In genomic region chr10:114309111-114309651, GRCh38 we compare ENCODE assay signal across 25 cellular contexts.
A peak's percentile ranks its signal among the peaks of the same experiment; 100 is the strongest.
DNase-seq lines count a peak whose midpoint lies in the region; TF ChIP-seq lines count a peak whose summit lies in the region.
"Had no signal": no experiment of that assay in that cellular context is flagged by ENCODE, and none has a peak within 500 bp of the region (broad histone marks: within the 10 kb centered on the region; RNA-seq: fewer than 3 reads in every experiment).

No MANE protein-coding gene starts in this region.

- DNase-seq in A172 (ENCODE audit: low spot score) (peak; percentile 54), HFFc6 (peak; percentile 21), brain microvascular endothelial cell (peak; percentile 25), neural crest cell (ENCODE audit: low read depth, low spot score) (no peak), ecto neural progenitor cell (ENCODE audit: low spot score) (no peak), NCI-H1417 treated with DMSO at 0.1 percent for 48 hours (lab: John Stamatoyannopoulos, UW) (no peak), Karpas-422 (no peak), testis (no peak)
- DNase-seq: activated CD4-positive, alpha-beta memory T cell treated with anti-CD3 and anti-CD28 coated beads, Interleukin-2, amount 10 ng/mL, durations not matched to agents 7 days and 5 days; activated T-cell treated with anti-CD3 and anti-CD28 coated beads, Interleukin-2, amount 50 U/mL, for 1 hour; erythroblast; islet precursor cell; NCI-H1694; NCI-H82; pancreas; stimulated activated CD4-positive, alpha-beta T cell treated with anti-CD3 and anti-CD28 coated beads, Interleukin-2, amount 100 ng/mL, for 48 hours; stimulated activated naive CD8-positive, alpha-beta T cell treated with anti-CD3 and anti-CD28 coated beads, Interleukin-15, amount 100 ng/mL, for 72 hours had no signal

- no peak overlapping the region for H2AFZ ChIP-seq in Karpas-422 (ENCODE audit: low read length)

- peaks cover 30% of the 10 kb centered on the region for H3K4me1 Mint-ChIP-seq in HFFc6 (ENCODE audit: low read depth)
- peaks cover 54% of the 10 kb centered on the region for H3K4me1 Mint-ChIP-seq in neural crest cell

- in situ Hi-C loops in brain microvascular endothelial cell (cut with HindIII; ENCODE audit: low pct_ligation_motif_present, low sequenced_read_pairs), result loop anchor here (25.0 kb wide), 1 partner anchor 378 kb away; no protein-coding TSS in a partner anchor

- WGBS in testis, 2 donors, result 72 to 73% methylated on average over 6 of the region's 6 CpGs

- H3K27me3 ChIP-seq in brain microvascular endothelial cell (replicated peaks), result no peaks in the 10 kb centered on the region
- H3K27me3 ChIP-seq in Karpas-422 (ENCODE audit: low read length), result no peaks in the 10 kb centered on the region
- H3K27me3 ChIP-seq in testis, result no peaks in the 10 kb centered on the region
- H3K27me3 ChIP-seq: breast epithelium, pancreas, SJSA1 had no signal

- H3K27me3 Mint-ChIP-seq in HFFc6 (ENCODE audit: insufficient read depth), result peaks cover 13% of the 10 kb centered on the region
- H3K27me3 Mint-ChIP-seq in neural crest cell (ENCODE audit: low read depth), result peaks cover 3% of the 10 kb centered on the region
- H3K27me3 Mint-ChIP-seq: activated CD4-positive, alpha-beta memory T cell treated with anti-CD3 and anti-CD28 coated beads, Interleukin-2, amount 10 ng/mL, durations not matched to agents 7 days and 5 days; activated naive CD4-positive, alpha-beta T cell treated with anti-CD3 and anti-CD28 coated beads, Interleukin-2, amount 50 U/mL, for 24 hours; stimulated activated naive CD8-positive, alpha-beta T cell treated with anti-CD3 and anti-CD28 coated beads, Interleukin-15, amount 100 ng/mL, for 72 hours had no signal

- H3K36me3 ChIP-seq in brain microvascular endothelial cell (replicated peaks) (no peaks in the 10 kb centered on the region), Karpas-422 (ENCODE audit: insufficient read depth, low read length) (no peaks in the 10 kb centered on the region), testis (ENCODE audit: low read depth, missing control alignments) (no peaks in the 10 kb centered on the region)
- H3K36me3 ChIP-seq: breast epithelium, HAP-1, pancreas, SJSA1 had no signal

- H3K36me3 Mint-ChIP-seq in HFFc6 (ENCODE audit: low read depth), result no peaks in the 10 kb centered on the region
- no peaks in the 10 kb centered on the region for H3K36me3 Mint-ChIP-seq in neural crest cell (ENCODE audit: low read depth)
- H3K36me3 Mint-ChIP-seq: activated naive CD4-positive, alpha-beta T cell treated with anti-CD3 and anti-CD28 coated beads, Interleukin-2, amount 50 U/mL, for 24 hours; CD14-positive monocyte; WTC11 had no signal

- peaks cover 6% of the 10 kb centered on the region for H3K4me1 ChIP-seq in Karpas-422 (ENCODE audit: low read length)
- peaks cover 7% of the 10 kb centered on the region for H3K4me1 ChIP-seq in testis
- H3K4me1 ChIP-seq: breast epithelium, pancreas had no signal

- intact Hi-C loops in testis (cut with DNase I; ENCODE audit: low total_unique reads), result loop anchor here (10.0 kb wide), 2 partner anchors 96 to 126 kb away; partner anchors contain the start of gene AFAP1L2

- H3K9ac ChIP-seq in Karpas-422 (ENCODE audit: low read length), result no peak overlapping the region

- no peak overlapping the region for H3K27ac Mint-ChIP-seq in HFFc6
- no peak overlapping the region for H3K27ac Mint-ChIP-seq in neural crest cell (ENCODE audit: unreplicated experiment)
- H3K27ac Mint-ChIP-seq: activated CD4-positive, alpha-beta memory T cell treated with anti-CD3 and anti-CD28 coated beads, Interleukin-2, amount 10 ng/mL, durations not matched to agents 7 days and 5 days; activated naive CD4-positive, alpha-beta T cell treated with anti-CD3 and anti-CD28 coated beads, Interleukin-2, amount 50 U/mL, for 24 hours; T-helper 2 cell treated with Interferon-gamma antibody and Interleukin-4, amounts not matched to agents 5 μg/mL and 100 μg/mL, for 36 hours; WTC11 had no signal

- H3K4me3 Mint-ChIP-seq in HFFc6, result no peak overlapping the region
- peak overlapping the region; percentile 54 for H3K4me3 Mint-ChIP-seq in neural crest cell
- H3K4me3 Mint-ChIP-seq: activated CD4-positive, alpha-beta memory T cell treated with anti-CD3 and anti-CD28 coated beads, Interleukin-2, amount 10 ng/mL, durations not matched to agents 7 days and 5 days; activated naive CD4-positive, alpha-beta T cell treated with anti-CD3 and anti-CD28 coated beads, Interleukin-2, amount 50 U/mL, for 24 hours; CD14-positive monocyte; stimulated activated naive CD8-positive, alpha-beta T cell treated with anti-CD3 and anti-CD28 coated beads, Interleukin-15, amount 100 ng/mL, for 72 hours; T-helper 2 cell treated with Interferon-gamma antibody and Interleukin-4, amounts not matched to agents 5 μg/mL and 100 μg/mL, for 36 hours; WTC11 had no signal

- H3K9me3 Mint-ChIP-seq in HFFc6 (no peaks in the 10 kb centered on the region), neural crest cell (no peaks in the 10 kb centered on the region)
- H3K9me3 Mint-ChIP-seq: activated CD4-positive, alpha-beta memory T cell treated with anti-CD3 and anti-CD28 coated beads, Interleukin-2, amount 10 ng/mL, durations not matched to agents 7 days and 5 days; activated naive CD4-positive, alpha-beta T cell treated with anti-CD3 and anti-CD28 coated beads, Interleukin-2, amount 50 U/mL, for 24 hours; stimulated activated naive CD8-positive, alpha-beta T cell treated with anti-CD3 and anti-CD28 coated beads, Interleukin-15, amount 100 ng/mL, for 72 hours; T-helper 2 cell treated with Interferon-gamma antibody and Interleukin-4, amounts not matched to agents 5 μg/mL and 100 μg/mL, for 36 hours; WTC11 had no signal

- TF ChIP-seq CTCF in HFFc6 (IDR thresholded peaks at IDR 0.05) (no peak), brain microvascular endothelial cell (IDR thresholded peaks at IDR 0.05; ENCODE audit: low read depth, low read length, missing control alignments) (no peak), neural crest cell (conservative IDR thresholded peaks at IDR 0.05) (no peak), testis (IDR thresholded peaks at IDR 0.05) (no peak)

- H3K4me3 ChIP-seq in brain microvascular endothelial cell (ENCODE audit: low read depth, low read length), result no peak overlapping the region
- no peak overlapping the region for H3K4me3 ChIP-seq in Karpas-422 (ENCODE audit: low read length)
- H3K4me3 ChIP-seq in testis, result no peak overlapping the region
- H3K4me3 ChIP-seq: breast epithelium, GM12878, HAP-1, pancreas, SJSA1 had no signal

- no peak for TF ChIP-seq POLR2A in testis (IDR thresholded peaks at IDR 0.05)

- H3K9me3 ChIP-seq in Karpas-422 (ENCODE audit: low read length) (no peaks in the 10 kb centered on the region), testis (no peaks in the 10 kb centered on the region)
- H3K9me3 ChIP-seq: breast epithelium, HAP-1, pancreas, SJSA1 had no signal

- H3K9me2 ChIP-seq in Karpas-422 (replicated peaks; ENCODE audit: insufficient read depth, low read length), result no peaks in the 10 kb centered on the region

- no peaks in the 10 kb centered on the region for H4K20me1 ChIP-seq in Karpas-422 (ENCODE audit: insufficient read depth, low read depth, low read length)

- no peak overlapping the region for H3K4me2 ChIP-seq in Karpas-422 (ENCODE audit: low read depth, low read length, poor library complexity, severe bottlenecking)

- no peaks in the 10 kb centered on the region for H3K79me2 ChIP-seq in Karpas-422 (ENCODE audit: low read length)

- H3K27ac ChIP-seq in brain microvascular endothelial cell, result no peak overlapping the region
- H3K27ac ChIP-seq in Karpas-422 (ENCODE audit: low read length), result no peak overlapping the region
- H3K27ac ChIP-seq in testis, result no peak overlapping the region
- H3K27ac ChIP-seq: pancreas, SJSA1 had no signal

Comparison
In these comparisons a context has a peak if more than half of its experiments do, and no peak if none do; other contexts are left out.
1. DNase-seq: peak in A172 (single experiment), HFFc6 (single experiment) and brain microvascular endothelial cell (single experiment); none in neural crest cell (single experiment), ecto neural progenitor cell (single experiment), NCI-H1417 treated with DMSO at 0.1 percent for 48 hours (single experiment), Karpas-422 (single experiment) and testis (single experiment).